19 cellular contexts compared by ENCODE assay signal in genomic region chr7:53245721-53246120, GRCh38.
"Had no signal": no experiment of that assay in that cellular context is flagged by ENCODE, and none has a peak within 500 bp of the region (broad histone marks: within the 10 kb centered on the region; RNA-seq: fewer than 3 reads in every experiment).

No MANE protein-coding gene starts in this region.

- DNase-seq: naive thymus-derived CD4-positive, alpha-beta T cell; natural killer cell; nucleus accumbens; pancreas; right cardiac atrium; right lobe of liver; sigmoid colon; small intestine; stimulated activated CD4-positive, alpha-beta T cell treated with anti-CD3 and anti-CD28 coated beads, Interleukin-15, amount 100 ng/mL, for 24 hours; stimulated activated CD4-positive, alpha-beta T cell treated with anti-CD3 and anti-CD28 coated beads, Interleukin-2, amount 100 ng/mL, for 24 hours; stimulated activated CD4-positive, alpha-beta T cell treated with anti-CD3 and anti-CD28 coated beads, Interleukin-2, amount 100 ng/mL, for 48 hours; stimulated activated CD4-positive, alpha-beta T cell treated with anti-CD3 and anti-CD28 coated beads, Interleukin-4, amount 100 ng/mL, for 24 hours; stimulated activated naive B cell treated with anti-CD40 and anti-IgM and Interleukin-4, amounts not matched to agents 10 μg/mL and 1 μg/mL and 100 μg/mL, for 72 hours; stimulated activated naive CD4-positive, alpha-beta T cell treated with Interleukin-2 at 50 U/mL for 16 hours; stomach; thyroid gland; trophoblast cell; upper lobe of left lung had no signal

- ATAC-seq: naive thymus-derived CD4-positive, alpha-beta T cell; natural killer cell; pancreas; right cardiac atrium; right lobe of liver; stimulated activated effector memory CD8-positive, alpha-beta T cell treated with anti-CD3 and anti-CD28 coated beads, Interleukin-12 subunit alpha, Interleukin-12 subunit beta, amount 100 ng/mL, for 72 hours; stimulated activated naive B cell treated with anti-CD40 and anti-IgM and Interleukin-4, amounts not matched to agents 10 μg/mL and 1 μg/mL and 100 μg/mL, for 72 hours had no signal
